10 cellular contexts compared by ENCODE assay signal in genomic region chrX:139759637-139760036, GRCh38. TPM values are rescaled to one million over a fixed set of nuclear protein-coding genes. Genes with fewer than 3 reads are reported as not detected.
DNase-seq lines count a peak whose midpoint lies in the region; ATAC-seq and TF ChIP-seq lines count a peak whose summit lies in the region.
"Had no signal": no experiment of that assay in that cellular context is flagged by ENCODE, and none has a peak within 500 bp of the region (broad histone marks: within the 10 kb centered on the region; RNA-seq: fewer than 3 reads in every experiment).

No MANE protein-coding gene starts in this region.

- H3K27ac ChIP-seq in adrenal gland = no peak overlapping the region
- no peak overlapping the region for H3K27ac ChIP-seq in right lobe of liver

- peak; percentile 38 for TF ChIP-seq CTCF in HFF-Myc (IDR thresholded peaks at IDR 0.05; ENCODE audit: low read depth, low read length, missing control alignments)
- TF ChIP-seq CTCF in adrenal gland (IDR thresholded peaks at IDR 0.05) = peak; percentile 44 to 62 (median 53)
- TF ChIP-seq CTCF in right lobe of liver (IDR thresholded peaks at IDR 0.05) = peak; percentile 44 to 50 (median 48)
- TF ChIP-seq CTCF in omental fat pad (IDR thresholded peaks at IDR 0.05) = no peak

- H3K4me3 ChIP-seq in HFF-Myc (replicated peaks; ENCODE audit: low read depth, low read length) (no peak overlapping the region), adrenal gland (no peak overlapping the region), right lobe of liver (no peak overlapping the region)

- H3K27me3 ChIP-seq in adrenal gland (no peaks in the 10 kb centered on the region), right lobe of liver (no peaks in the 10 kb centered on the region)

- intact Hi-C loops in adrenal gland (cut with DNase I) (no loop called here), right lobe of liver (cut with DNase I) (no loop called here)

- peaks cover 0 to 8% (median 0%) of the 10 kb centered on the region in 3 donors for H3K9me3 ChIP-seq in adrenal gland (replicated peaks in 1 of 3)
- H3K9me3 ChIP-seq in right lobe of liver = peaks cover 0 to 2% (median 0%) of the 10 kb centered on the region in 4 donors

- ATAC-seq in right lobe of liver (peak; percentile 40 to 60 (median 52)), GM21576 (IDR thresholded peaks at IDR 0.05; ENCODE audit: unreplicated experiment) (no peak), HG03432 (IDR thresholded peaks at IDR 0.05; ENCODE audit: unreplicated experiment) (no peak), omental fat pad (ENCODE audit: low FRiP score) (no peak)

- DNase-seq in D341Med (ENCODE audit: low spot score) = peak; percentile 13
- no peak for DNase-seq in HFF-Myc (ENCODE audit: extremely low read depth, low read depth)
- DNase-seq in adrenal gland = peak in 3 of 7 donors; percentile 9 to 28 (median 13)
- no peak for DNase-seq in right lobe of liver
- DNase-seq in H4 (ENCODE audit: low spot score) = no peak
- DNase-seq in omental fat pad (ENCODE audit: low spot score) = no peak
- DNase-seq: SHP77 treated with DMSO at 0.1 percent for 48 hours; stimulated activated CD4-positive, alpha-beta T cell treated with anti-CD3 and anti-CD28 coated beads, Interleukin-12 subunit alpha, Interleukin-12 subunit beta, amount 100 ng/mL, for 4 hours had no signal

- TF ChIP-seq POLR2A in adrenal gland (IDR thresholded peaks at IDR 0.05) (no peak), right lobe of liver (IDR thresholded peaks at IDR 0.05) (no peak)

- H3K36me3 ChIP-seq in adrenal gland (replicated peaks in 1 of 2) = no peaks in the 10 kb centered on the region
- H3K36me3 ChIP-seq in right lobe of liver = no peaks in the 10 kb centered on the region

- H3K4me1 ChIP-seq in adrenal gland (replicated peaks in 1 of 2) (no peaks in the 10 kb centered on the region), right lobe of liver (no peaks in the 10 kb centered on the region)

- 40 to 54% (median 50%) methylated on average over 4 of the region's 4 CpGs for WGBS in adrenal gland, 4 donors
- WGBS in right lobe of liver (ENCODE audit: insufficient coverage, low coverage, low lambda C conversion rate, missing lambda C conversion rate) = 61% methylated on average over 4 of the region's 4 CpGs

RNA-seq across cellular contexts. Expression of gene MCF2, which starts 51.7 kb away (rescaled TPM):
- total RNA-seq in adrenal gland (10 to 100 TPM in 7 of 8 donors, 1 to 10 TPM in 1; 7.1 to 55.6 (median 28.2) TPM), right lobe of liver (under 1 TPM in 4 of 6 experiments, not detected in 2; 0.11 to 0.25 (median 0.17) TPM), omental fat pad (under 1 TPM in 2 of 4 donors, not detected in 2; 0.28 to 0.38 TPM)
- 10 to 100 TPM in 2 of 3 donors, 1 to 10 TPM in 1; 9.7 to 29.8 (median 17.9) TPM for polyA plus RNA-seq in adrenal gland
- 0.49 and 0.95 TPM in 2 replicates for total RNA-seq in H4 (2014; rRNA removed; shearing (Covaris generic))

Comparison
In these comparisons a context has a peak if more than half of its experiments do, and no peak if none do; other contexts are left out.
1. CTCF ChIP-seq: peak in HFF-Myc (single experiment), adrenal gland (6 of 6) and right lobe of liver (4 of 4); none in omental fat pad (0 of 3).
2. ATAC-seq: peak in right lobe of liver (4 of 4); none in GM21576 (single experiment), HG03432 (single experiment) and omental fat pad (single experiment).